In the genomic region with DNA sequence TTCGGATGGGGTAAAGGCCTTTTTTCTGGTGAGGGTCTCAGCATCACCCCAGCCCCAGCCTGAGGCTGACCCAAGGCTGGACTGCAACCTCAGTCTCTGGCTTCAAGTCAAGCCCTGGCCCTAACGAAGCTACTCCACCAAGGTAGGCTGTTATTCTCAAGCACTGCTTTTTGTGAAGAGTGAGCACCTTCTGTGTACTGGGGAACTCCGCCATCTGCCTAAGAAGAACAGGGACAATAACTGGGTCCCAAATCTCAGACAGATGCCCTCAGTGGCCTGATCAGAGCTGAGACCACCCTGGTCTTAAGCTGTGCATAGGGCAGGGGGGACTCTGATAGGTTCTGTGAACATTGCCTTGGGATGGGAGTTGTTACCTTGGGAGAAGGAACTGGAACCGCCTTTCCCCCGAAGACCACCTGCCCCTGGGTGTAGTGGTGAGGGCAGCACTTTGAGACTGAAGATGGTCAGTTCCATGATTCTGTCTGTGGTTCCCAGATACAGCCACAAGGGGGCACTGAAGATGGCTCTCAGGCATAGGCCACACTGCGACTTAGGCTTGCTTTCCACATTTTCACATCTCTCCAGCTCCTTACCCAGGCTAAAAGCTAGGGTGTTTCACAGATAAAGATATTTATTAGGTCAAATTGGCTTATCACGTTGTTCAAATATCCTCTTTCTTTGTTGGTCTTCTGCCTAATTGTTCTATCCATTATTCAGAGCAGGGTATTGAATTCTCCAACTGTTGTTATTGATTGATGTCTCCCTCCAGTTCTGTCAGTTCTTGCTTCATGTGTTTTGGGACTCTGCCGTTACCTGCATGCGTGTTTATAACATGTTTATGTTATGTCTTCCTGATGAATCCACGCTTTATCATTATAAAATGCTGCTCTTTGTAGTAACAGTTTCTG, we compare ENCODE assay signal across 8 cellular contexts. TPM values are rescaled to one million over a fixed set of nuclear protein-coding genes. Genes with fewer than 3 reads are reported as not detected.
DNase-seq lines count a peak whose midpoint lies in the region; ATAC-seq, FAIRE-seq and TF ChIP-seq lines count a peak whose summit lies in the region.

No MANE protein-coding gene starts in this region.

- H3K27ac ChIP-seq in endothelial cell of umbilical vein (ENCODE audit: insufficient read depth, low read depth, low read length) = no peak overlapping the region

- H3K4me1 ChIP-seq in NT2/D1 (ENCODE audit: insufficient read depth, insufficient read length) = no peaks in the 10 kb centered on the region
- H3K4me1 ChIP-seq in endothelial cell of umbilical vein (ENCODE audit: control insufficient read depth, extremely low read depth, insufficient read depth, low read length) = no peaks in the 10 kb centered on the region

- ATAC-seq in HG03378 (IDR thresholded peaks at IDR 0.05; ENCODE audit: unreplicated experiment) = peak; percentile 66

- H2AFZ ChIP-seq in endothelial cell of umbilical vein (ENCODE audit: low read depth, low read length) = no peak overlapping the region

- DNase-seq in A172 (ENCODE audit: low spot score) (peak; percentile 65), GM13976 (ENCODE audit: low spot score) (peak; percentile 84), NT2/D1 (ENCODE audit: low read depth, low spot score) (peak; percentile 58), endothelial cell of umbilical vein (ENCODE audit: low read depth, low spot score) (peak; percentile 84), mucosa of gallbladder (ENCODE audit: low spot score) (peak; percentile 84)
- DNase-seq in activated CD8-positive, alpha-beta memory T cell treated with anti-CD3 and anti-CD28 coated beads, Interleukin-2, amount 50 U/mL, for 1 hour (ENCODE audit: extremely low read depth) = peak; percentile 35
- DNase-seq in stimulated activated CD8-positive, alpha-beta memory T cell treated with anti-CD3 and anti-CD28 coated beads, Interleukin-7, amount 100 ng/mL, for 24 hours (ENCODE audit: low read depth) = peak; percentile 55

- dilution Hi-C loops in endothelial cell of umbilical vein (cut with MboI; ENCODE audit: extremely low pct_ligation_motif_present, low sequenced_read_pairs) = no loop called here

- FAIRE-seq in endothelial cell of umbilical vein (lab: Jason Lieb, UNC) = peak; percentile 91

- H3K79me2 ChIP-seq in endothelial cell of umbilical vein (ENCODE audit: control insufficient read depth, insufficient read depth, low read length) = no peaks in the 10 kb centered on the region

- H3K9ac ChIP-seq in NT2/D1 (ENCODE audit: insufficient read length, low read depth) = no peak overlapping the region
- H3K9ac ChIP-seq in endothelial cell of umbilical vein (replicated peaks; ENCODE audit: extremely low read depth, insufficient read depth, low read length) = no peak overlapping the region

- no TSS peak for BruUV-seq in endothelial cell of umbilical vein (replicated peaks; lab: Mats Ljungman, UMichigan)

- CTCF ChIA-PET in endothelial cell of umbilical vein (lab: Charles Lee) = interaction anchor here (0.6 to 6.6 kb wide), 45 partner anchors 9 to 1244 kb away, joined by 3 to 266 read pairs (median 4); a partner anchor contains a TSS

- no peaks in the 10 kb centered on the region for H3K9me1 ChIP-seq in endothelial cell of umbilical vein (replicated peaks; ENCODE audit: control insufficient read depth, extremely low read depth, insufficient read depth, low read length)

- H3K9me3 ChIP-seq in NT2/D1 (ENCODE audit: insufficient read depth, low read length) (no peaks in the 10 kb centered on the region), endothelial cell of umbilical vein (replicated peaks; ENCODE audit: control insufficient read depth, insufficient read depth, low read length) (no peaks in the 10 kb centered on the region)

- no peak for TF ChIP-seq POLR2A in endothelial cell of umbilical vein (IDR thresholded peaks at IDR 0.05; ENCODE audit: low read depth, low read length)

- H4K20me1 ChIP-seq in endothelial cell of umbilical vein (replicated peaks; ENCODE audit: control insufficient read depth, extremely low read depth, insufficient read depth, low read length) = no peaks in the 10 kb centered on the region

- H3K4me3 ChIP-seq in NT2/D1 (ENCODE audit: insufficient read length, low read depth) = no peak overlapping the region
- no peak overlapping the region for H3K4me3 ChIP-seq in endothelial cell of umbilical vein (replicated peaks in 1 of 3; ENCODE audit: insufficient read depth in 1 of 3, low read depth in 1 of 3, low read length in 3 of 3)

- H3K4me2 ChIP-seq in endothelial cell of umbilical vein (ENCODE audit: insufficient read depth, low read length) = no peak overlapping the region

- H3K36me3 ChIP-seq in NT2/D1 (ENCODE audit: insufficient read depth, insufficient read length, low read length) (no peaks in the 10 kb centered on the region), endothelial cell of umbilical vein (ENCODE audit: control insufficient read depth in 2 of 2, extremely low read depth in 1 of 2, insufficient read depth in 2 of 2, low read length in 2 of 2) (no peaks in the 10 kb centered on the region)

- peak; percentile 81 for TF ChIP-seq CTCF in GM13976 (IDR thresholded peaks at IDR 0.05; ENCODE audit: borderline replicate concordance, control extremely low read depth, extremely low read depth, insufficient read depth, missing control alignments)
- peak; percentile 87 to 90 for TF ChIP-seq CTCF in endothelial cell of umbilical vein (IDR thresholded peaks at IDR 0.05; ENCODE audit: extremely low read depth in 1 of 2, insufficient read depth in 1 of 2, low read depth in 1 of 2, low read length in 2 of 2)

- in situ Hi-C loops in GM13976 (cut with MboI; ENCODE audit: low sequenced_read_pairs, unreplicated experiment) = loop anchor here (10.0 kb wide), 2 partner anchors 62 to 352 kb away; no protein-coding TSS in a partner anchor

- H3K27me3 ChIP-seq in NT2/D1 (ENCODE audit: insufficient read depth, insufficient read length) (no peaks in the 10 kb centered on the region), endothelial cell of umbilical vein (ENCODE audit: control insufficient read depth in 2 of 2, insufficient read depth in 2 of 2, low read length in 2 of 2) (no peaks in the 10 kb centered on the region)

- intact Hi-C loops in endothelial cell of umbilical vein (cut with micrococcal nuclease) = loop anchor here (1.0 to 2.0 kb wide), 5 partner anchors 10 to 516 kb away; no protein-coding TSS in a partner anchor

- POLR2A ChIA-PET in endothelial cell of umbilical vein (lab: Charles Lee) = no interaction called here

TF ChIP-seq in endothelial cell of umbilical vein, 7 proteins besides CTCF, POLR2A, EP300 and RAD21:
- TF ChIP-seq, protein P1, sequence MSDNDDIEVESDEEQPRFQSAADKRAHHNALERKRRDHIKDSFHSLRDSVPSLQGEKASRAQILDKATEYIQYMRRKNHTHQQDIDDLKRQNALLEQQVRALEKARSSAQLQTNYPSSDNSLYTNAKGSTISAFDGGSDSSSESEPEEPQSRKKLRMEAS (IDR thresholded peaks at IDR 0.05; ENCODE audit: insufficient read depth, insufficient read length) = no peak
- no peak for TF ChIP-seq JUN (IDR thresholded peaks at IDR 0.05; ENCODE audit: borderline replicate concordance, insufficient read depth, insufficient read length, low read depth)
- TF ChIP-seq EZH2 (IDR thresholded peaks at IDR 0.05; ENCODE audit: borderline replicate concordance, low read depth, low read length, severe bottlenecking) = no peak
- no peak for TF ChIP-seq MYC (IDR thresholded peaks at IDR 0.05; ENCODE audit: low read depth, low read length)
- TF ChIP-seq GATA2 (IDR thresholded peaks at IDR 0.05; ENCODE audit: insufficient read depth, insufficient read length, low read depth, low read length) = no peak
- TF ChIP-seq POLR2AphosphoS5 (IDR thresholded peaks at IDR 0.05; ENCODE audit: insufficient read depth, low read depth, low read length) = no peak
- TF ChIP-seq FOS (IDR thresholded peaks at IDR 0.05; ENCODE audit: borderline replicate concordance, insufficient read depth, low read length) = no peak
TF ChIP-seq in endothelial cell of umbilical vein: peak in this region for 0.

RNA-seq across cellular contexts. Expression of a gene that starts 11.8 kb away (rescaled TPM):
- total RNA-seq in A172 (2014; rRNA removed; shearing (Covaris generic)) = 19.3 and 21.8 TPM in 2 replicates
- total RNA-seq in endothelial cell of umbilical vein = 65.6 and 67.3 TPM in 2 replicates
- polyA plus RNA-seq in endothelial cell of umbilical vein = 20.2 and 21.2 TPM in 2 replicates
- polyA plus RNA-seq in endothelial cell of umbilical vein (2011; cell fraction: cytosol; rRNA removed) = 25.9 and 27.7 TPM in 2 replicates
- polyA plus RNA-seq in endothelial cell of umbilical vein (2011; cell fraction: nucleus; rRNA removed) = 62.4 and 62.6 TPM in 2 replicates
- polyA plus RNA-seq in endothelial cell of umbilical vein (2012) = 27.3 and 29.8 TPM in 2 replicates
- polyA minus RNA-seq in endothelial cell of umbilical vein = 74.3 and 77.7 TPM in 2 replicates
- polyA minus RNA-seq in endothelial cell of umbilical vein (2011; cell fraction: cytosol; rRNA and poly(A)+ RNA removed) = 12.7 TPM
- 220 and 322 TPM in 2 replicates for polyA minus RNA-seq in endothelial cell of umbilical vein (2011; cell fraction: nucleus; rRNA and poly(A)+ RNA removed)
- total RNA-seq in mucosa of gallbladder = 24.3 TPM

RNA-seq across cellular contexts. Expression of a gene that starts 34.6 kb away (rescaled TPM):
- 15.2 and 15.9 TPM in 2 replicates for total RNA-seq in A172 (2014; rRNA removed; shearing (Covaris generic))
- 0.55 TPM in 2 replicates for total RNA-seq in endothelial cell of umbilical vein
- polyA plus RNA-seq in endothelial cell of umbilical vein = 0.79 and 0.83 TPM in 2 replicates
- polyA plus RNA-seq in endothelial cell of umbilical vein (2011; cell fraction: cytosol; rRNA removed) = 0.39 and 0.48 TPM in 2 replicates
- 0.39 and 0.68 TPM in 2 replicates for polyA plus RNA-seq in endothelial cell of umbilical vein (2011; cell fraction: nucleus; rRNA removed)
- polyA plus RNA-seq in endothelial cell of umbilical vein (2012) = 1.4 and 2.3 TPM in 2 replicates
- polyA minus RNA-seq in endothelial cell of umbilical vein = 0.80 and 2.9 TPM in 2 replicates
- polyA minus RNA-seq in endothelial cell of umbilical vein (2011; cell fraction: cytosol; rRNA and poly(A)+ RNA removed) = 1.4 TPM
- polyA minus RNA-seq in endothelial cell of umbilical vein (2011; cell fraction: nucleus; rRNA and poly(A)+ RNA removed) = not detected in 2 replicates
- 5.8 TPM for total RNA-seq in mucosa of gallbladder
